31 cellular contexts compared by ENCODE assay signal in the genomic region with DNA sequence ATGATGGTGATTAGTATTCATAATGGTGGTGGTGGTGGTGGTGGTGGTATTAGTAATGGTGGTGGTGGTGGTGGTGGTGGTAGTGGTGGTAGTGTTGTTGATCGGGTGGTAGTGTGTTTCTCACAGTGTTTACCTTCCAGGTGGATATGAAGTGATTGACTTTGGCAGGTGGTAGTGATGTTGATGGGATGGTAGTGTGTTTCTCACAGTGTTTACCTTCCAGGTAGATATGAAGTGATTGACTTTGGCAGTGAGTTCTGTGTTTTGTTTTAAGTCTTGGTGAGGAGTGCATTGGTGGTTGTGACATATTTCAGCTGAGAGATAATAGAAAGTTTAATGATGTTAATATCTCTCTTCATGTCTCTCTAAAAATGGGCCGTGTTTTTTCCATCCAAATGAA.
"Had no signal": no experiment of that assay in that cellular context is flagged by ENCODE, and none has a peak within 500 bp of the region (broad histone marks: within the 10 kb centered on the region; RNA-seq: fewer than 3 reads in every experiment).

No MANE protein-coding gene starts in this region.

- ATAC-seq: body of pancreas, PC-3 had no signal

- H3K4me3 ChIP-seq: adrenal gland, body of pancreas, breast epithelium, Peyer's patch, SJSA1 had no signal

- H3K4me1 ChIP-seq: adrenal gland, breast epithelium, SJSA1 had no signal

- DNase-seq: activated CD4-positive, alpha-beta T cell treated with anti-CD3 and anti-CD28 coated beads, Interleukin-2, amount 10 ng/mL, durations not matched to agents 24 days and 14 days; activated CD4-positive, alpha-beta T cell treated with anti-CD3 and anti-CD28 coated beads, Interleukin-2, amount 50 U/mL, for 4 hours; activated gamma-delta T cell treated with Interleukin-2 at 50 U/mL for 16 hours; activated naive CD4-positive, alpha-beta T cell treated with anti-CD3 and anti-CD28 coated beads for 36 hours; activated T-cell treated with anti-CD3 and anti-CD28 coated beads, Interleukin-2, amount 50 U/mL, for 1 hour; adrenal gland; body of pancreas; caudate nucleus; cerebellar nuclear complex; KG1; NCI-H1092 treated with DMSO at 0.1 percent for 48 hours; NCI-H1417; NCI-H146; NCI-H187; NCI-H2081 treated with DMSO at 0.1 percent for 48 hours; NCI-H524; NCI-H82; NK-92 treated with Interleukin-12 subunit alpha and Interleukin-12 subunit beta, amount 100 ng/mL, for 24 hours; PC-3; Peyer's patch; RPMI8226; SHP77 treated with DMSO at 0.1 percent for 48 hours; SK-N-SH had no signal

- H3K27ac ChIP-seq: adrenal gland, body of pancreas, breast epithelium, Peyer's patch, SJSA1 had no signal

- H3K36me3 Mint-ChIP-seq: activated naive CD4-positive, alpha-beta T cell treated with anti-CD3 and anti-CD28 coated beads, Interleukin-2, amount 50 U/mL, for 72 hours had no signal

- H3K36me3 ChIP-seq: adrenal gland, breast epithelium, Peyer's patch, SJSA1 had no signal

- FAIRE-seq: astrocyte, TTC549 had no signal

- H3K9me3 ChIP-seq: adrenal gland, body of pancreas, breast epithelium, Peyer's patch, SJSA1, SK-N-SH had no signal

- H3K27ac Mint-ChIP-seq: activated CD4-positive, alpha-beta T cell treated with anti-CD3 and anti-CD28 coated beads, Interleukin-2, amount 10 ng/mL, durations not matched to agents 24 days and 14 days; activated naive CD4-positive, alpha-beta T cell treated with anti-CD3 and anti-CD28 coated beads for 36 hours; activated T-helper 1 cell treated with anti-CD3 and anti-CD28 coated beads, Interleukin-12 subunit alpha, Interleukin-12 subunit beta, Interleukin-2, Interleukin-4 antibody, amounts not matched to agents 30 ng/mL and 10 ng/mL and 1 ng/mL, durations not matched to agents 14 hours and 24 hours and 36 hours; T-helper 1 cell treated with Interleukin-12 subunit alpha and Interleukin-12 subunit beta and Interleukin-4 antibody, amounts not matched to agents 30 μg/mL and 1 μg/mL, for 36 hours; T-helper 2 cell treated with Interferon-gamma antibody and Interleukin-4, amounts not matched to agents 5 μg/mL and 100 μg/mL, for 36 hours had no signal

- H3K4me3 Mint-ChIP-seq: activated CD4-positive, alpha-beta T cell treated with anti-CD3 and anti-CD28 coated beads, Interleukin-2, amount 10 ng/mL, durations not matched to agents 24 days and 14 days; activated naive CD4-positive, alpha-beta T cell treated with anti-CD3 and anti-CD28 coated beads for 36 hours; activated T-helper 1 cell treated with anti-CD3 and anti-CD28 coated beads, Interleukin-12 subunit alpha, Interleukin-12 subunit beta, Interleukin-2, Interleukin-4 antibody, amounts not matched to agents 30 ng/mL and 10 ng/mL and 1 ng/mL, durations not matched to agents 14 hours and 24 hours and 36 hours; T-helper 1 cell treated with Interleukin-12 subunit alpha and Interleukin-12 subunit beta and Interleukin-4 antibody, amounts not matched to agents 30 μg/mL and 1 μg/mL, for 36 hours; T-helper 2 cell treated with Interferon-gamma antibody and Interleukin-4, amounts not matched to agents 5 μg/mL and 100 μg/mL, for 36 hours had no signal

- H3K27me3 ChIP-seq: adrenal gland, body of pancreas, breast epithelium, Peyer's patch, SJSA1 had no signal

- H3K27me3 Mint-ChIP-seq: activated CD4-positive, alpha-beta T cell treated with anti-CD3 and anti-CD28 coated beads, Interleukin-2, amount 10 ng/mL, durations not matched to agents 24 days and 14 days had no signal

- H3K9me3 Mint-ChIP-seq: activated CD4-positive, alpha-beta T cell treated with anti-CD3 and anti-CD28 coated beads, Interleukin-2, amount 10 ng/mL, durations not matched to agents 24 days and 14 days; activated naive CD4-positive, alpha-beta T cell treated with anti-CD3 and anti-CD28 coated beads for 36 hours; activated naive CD4-positive, alpha-beta T cell treated with anti-CD3 and anti-CD28 coated beads, Interleukin-2, amount 50 U/mL, for 72 hours; activated T-helper 1 cell treated with anti-CD3 and anti-CD28 coated beads, Interleukin-12 subunit alpha, Interleukin-12 subunit beta, Interleukin-2, Interleukin-4 antibody, amounts not matched to agents 30 ng/mL and 10 ng/mL and 1 ng/mL, durations not matched to agents 14 hours and 24 hours and 36 hours; T-helper 1 cell treated with Interleukin-12 subunit alpha and Interleukin-12 subunit beta and Interleukin-4 antibody, amounts not matched to agents 30 μg/mL and 1 μg/mL, for 36 hours; T-helper 2 cell treated with Interferon-gamma antibody and Interleukin-4, amounts not matched to agents 5 μg/mL and 100 μg/mL, for 36 hours had no signal
